1 cellular context compared by ENCODE assay signal in genomic region chr17:80002690-80003490, GRCh38.
TF ChIP-seq lines count a peak whose summit lies in the region.

No MANE protein-coding gene starts in this region.

TF ChIP-seq in HepG2, 621 proteins besides CTCF, POLR2A, EP300 and RAD21 (continued from another document and continues in another):
- no peak for TF ChIP-seq IRF9 (CRISPR knock-in tag; IDR thresholded peaks at IDR 0.05; ENCODE audit: borderline replicate concordance)
- peak; percentile 21; the same call in 1 of the 2 replicates for TF ChIP-seq ZNF501 (CRISPR knock-in tag; IDR thresholded peaks at IDR 0.05)
- peak; percentile 83; the same call in 1 of the 2 replicates for TF ChIP-seq GATAD2A (CRISPR knock-in tag; IDR thresholded peaks at IDR 0.05)
- no peak for TF ChIP-seq ZNF337 (CRISPR knock-in tag; IDR thresholded peaks at IDR 0.05; ENCODE audit: borderline replicate concordance, low read depth)
- TF ChIP-seq ZNF33B (CRISPR knock-in tag; IDR thresholded peaks at IDR 0.05), result no peak
- no peak for TF ChIP-seq AGO1 (IDR thresholded peaks at IDR 0.05; ENCODE audit: low read depth, low read length, poor library complexity, severe bottlenecking)
- TF ChIP-seq, protein P1, sequence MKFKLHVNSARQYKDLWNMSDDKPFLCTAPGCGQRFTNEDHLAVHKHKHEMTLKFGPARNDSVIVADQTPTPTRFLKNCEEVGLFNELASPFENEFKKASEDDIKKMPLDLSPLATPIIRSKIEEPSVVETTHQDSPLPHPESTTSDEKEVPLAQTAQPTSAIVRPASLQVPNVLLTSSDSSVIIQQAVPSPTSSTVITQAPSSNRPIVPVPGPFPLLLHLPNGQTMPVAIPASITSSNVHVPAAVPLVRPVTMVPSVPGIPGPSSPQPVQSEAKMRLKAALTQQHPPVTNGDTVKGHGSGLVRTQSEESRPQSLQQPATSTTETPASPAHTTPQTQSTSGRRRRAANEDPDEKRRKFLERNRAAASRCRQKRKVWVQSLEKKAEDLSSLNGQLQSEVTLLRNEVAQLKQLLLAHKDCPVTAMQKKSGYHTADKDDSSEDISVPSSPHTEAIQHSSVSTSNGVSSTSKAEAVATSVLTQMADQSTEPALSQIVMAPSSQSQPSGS (CRISPR knock-in tag; IDR thresholded peaks at IDR 0.05), result no peak
- no peak for TF ChIP-seq ATM (IDR thresholded peaks at IDR 0.05; ENCODE audit: borderline replicate concordance)
- TF ChIP-seq NCOR1 (IDR thresholded peaks at IDR 0.05; ENCODE audit: borderline replicate concordance, low read length), result no peak
- TF ChIP-seq, protein P2, sequence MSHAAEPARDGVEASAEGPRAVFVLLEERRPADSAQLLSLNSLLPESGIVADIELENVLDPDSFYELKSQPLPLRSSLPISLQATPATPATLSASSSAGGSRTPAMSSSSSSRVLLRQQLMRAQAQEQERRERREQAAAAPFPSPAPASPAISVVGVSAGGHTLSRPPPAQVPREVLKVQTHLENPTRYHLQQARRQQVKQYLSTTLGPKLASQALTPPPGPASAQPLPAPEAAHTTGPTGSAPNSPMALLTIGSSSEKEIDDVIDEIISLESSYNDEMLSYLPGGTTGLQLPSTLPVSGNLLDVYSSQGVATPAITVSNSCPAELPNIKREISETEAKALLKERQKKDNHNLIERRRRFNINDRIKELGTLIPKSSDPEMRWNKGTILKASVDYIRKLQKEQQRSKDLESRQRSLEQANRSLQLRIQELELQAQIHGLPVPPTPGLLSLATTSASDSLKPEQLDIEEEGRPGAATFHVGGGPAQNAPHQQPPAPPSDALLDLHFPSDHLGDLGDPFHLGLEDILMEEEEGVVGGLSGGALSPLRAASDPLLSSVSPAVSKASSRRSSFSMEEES (CRISPR knock-in tag; IDR thresholded peaks at IDR 0.05), result no peak
- no peak for TF ChIP-seq TBP (CRISPR knock-in tag; IDR thresholded peaks at IDR 0.05)
- TF ChIP-seq KLF13 (CRISPR knock-in tag; IDR thresholded peaks at IDR 0.05), result no peak
- no peak for TF ChIP-seq ZNF782 (CRISPR knock-in tag; IDR thresholded peaks at IDR 0.05; ENCODE audit: borderline replicate concordance)
- TF ChIP-seq ZFX (CRISPR knock-in tag; IDR thresholded peaks at IDR 0.05; ENCODE audit: low read depth), result no peak
- TF ChIP-seq ESRRA (CRISPR knock-in tag; IDR thresholded peaks at IDR 0.05; ENCODE audit: low read depth), result no peak
- TF ChIP-seq ZNF282 (IDR thresholded peaks at IDR 0.05; ENCODE audit: partially characterized antibody), result no peak
- TF ChIP-seq YEATS4 (CRISPR knock-in tag; IDR thresholded peaks at IDR 0.05; ENCODE audit: borderline replicate concordance), result no peak
- TF ChIP-seq RAD51 (IDR thresholded peaks at IDR 0.05; ENCODE audit: borderline replicate concordance), result no peak
- no peak for TF ChIP-seq ZNF207 (IDR thresholded peaks at IDR 0.05; ENCODE audit: borderline replicate concordance)
- no peak for TF ChIP-seq AHDC1 (CRISPR knock-in tag; IDR thresholded peaks at IDR 0.05; ENCODE audit: borderline replicate concordance)
- no peak for TF ChIP-seq ELF1 (CRISPR knock-in tag; IDR thresholded peaks at IDR 0.05)
- no peak for TF ChIP-seq ZNF773 (CRISPR knock-in tag; IDR thresholded peaks at IDR 0.05; ENCODE audit: borderline replicate concordance)
- no peak for TF ChIP-seq CAMTA2 (CRISPR knock-in tag; IDR thresholded peaks at IDR 0.05; ENCODE audit: borderline replicate concordance)
- TF ChIP-seq CCDC6 (CRISPR knock-in tag; IDR thresholded peaks at IDR 0.05), result no peak
- TF ChIP-seq KDM2A (CRISPR knock-in tag; IDR thresholded peaks at IDR 0.05; ENCODE audit: borderline replicate concordance, low read depth), result peak; percentile 37; the same call in 1 of the 2 replicates
- TF ChIP-seq ZNF607 (CRISPR knock-in tag; IDR thresholded peaks at IDR 0.05; ENCODE audit: borderline replicate concordance), result no peak
- TF ChIP-seq ZNF619 (CRISPR knock-in tag; IDR thresholded peaks at IDR 0.05), result no peak
- no peak for TF ChIP-seq SYNCRIP (IDR thresholded peaks at IDR 0.05; ENCODE audit: insufficient read depth, low read depth, low read length)
- TF ChIP-seq ZHX1 (CRISPR knock-in tag; IDR thresholded peaks at IDR 0.05; ENCODE audit: low read depth), result peak; percentile 81; the same call in 1 of the 2 replicates
- TF ChIP-seq ZNF724P (CRISPR knock-in tag; IDR thresholded peaks at IDR 0.05; ENCODE audit: borderline replicate concordance), result no peak
- 0 out of 2 replicates have a peak, but pooled peaks have one; percentile 10 for TF ChIP-seq RARA (CRISPR knock-in tag; IDR thresholded peaks at IDR 0.05)
- TF ChIP-seq ZNF143 (CRISPR knock-in tag; IDR thresholded peaks at IDR 0.05), result no peak
- TF ChIP-seq POGK (CRISPR knock-in tag; conservative IDR thresholded peaks at IDR 0.05), result no peak
- TF ChIP-seq, protein P3, sequence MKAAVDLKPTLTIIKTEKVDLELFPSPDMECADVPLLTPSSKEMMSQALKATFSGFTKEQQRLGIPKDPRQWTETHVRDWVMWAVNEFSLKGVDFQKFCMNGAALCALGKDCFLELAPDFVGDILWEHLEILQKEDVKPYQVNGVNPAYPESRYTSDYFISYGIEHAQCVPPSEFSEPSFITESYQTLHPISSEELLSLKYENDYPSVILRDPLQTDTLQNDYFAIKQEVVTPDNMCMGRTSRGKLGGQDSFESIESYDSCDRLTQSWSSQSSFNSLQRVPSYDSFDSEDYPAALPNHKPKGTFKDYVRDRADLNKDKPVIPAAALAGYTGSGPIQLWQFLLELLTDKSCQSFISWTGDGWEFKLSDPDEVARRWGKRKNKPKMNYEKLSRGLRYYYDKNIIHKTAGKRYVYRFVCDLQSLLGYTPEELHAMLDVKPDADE (CRISPR knock-in tag; IDR thresholded peaks at IDR 0.05), result no peak
- no peak for TF ChIP-seq ONECUT2 (CRISPR knock-in tag; IDR thresholded peaks at IDR 0.05)
- no peak for TF ChIP-seq ZNF772 (CRISPR knock-in tag; IDR thresholded peaks at IDR 0.05)
- no peak for TF ChIP-seq KLF11 (CRISPR knock-in tag; IDR thresholded peaks at IDR 0.05)
- no peak for TF ChIP-seq GTF3A (CRISPR knock-in tag; conservative IDR thresholded peaks at IDR 0.05)
- TF ChIP-seq MAFG (CRISPR knock-in tag; IDR thresholded peaks at IDR 0.05), result no peak
- TF ChIP-seq ZNF326 (CRISPR knock-in tag; IDR thresholded peaks at IDR 0.05; ENCODE audit: borderline replicate concordance), result no peak
- TF ChIP-seq NFIC (IDR thresholded peaks at IDR 0.05; ENCODE audit: low read length), result no peak
- no peak for TF ChIP-seq ZNF224 (CRISPR knock-in tag; IDR thresholded peaks at IDR 0.05)
- TF ChIP-seq ZNF24 (IDR thresholded peaks at IDR 0.05), result no peak
- TF ChIP-seq XRCC5 (optimal IDR thresholded peaks at IDR 0.05; ENCODE audit: low read length), result no peak
- TF ChIP-seq MIXL1 (CRISPR knock-in tag; IDR thresholded peaks at IDR 0.05), result no peak
- TF ChIP-seq FOXO1 (CRISPR knock-in tag; IDR thresholded peaks at IDR 0.05), result no peak
- TF ChIP-seq ZNF629 (CRISPR knock-in tag; conservative IDR thresholded peaks at IDR 0.05), result no peak
- TF ChIP-seq TEAD2 (CRISPR knock-in tag; IDR thresholded peaks at IDR 0.05), result no peak
- TF ChIP-seq SOX13 (IDR thresholded peaks at IDR 0.05), result no peak
- TF ChIP-seq SOX13 (CRISPR knock-in tag; conservative IDR thresholded peaks at IDR 0.05 in 1 of 2, IDR thresholded peaks at IDR 0.05 in 1 of 2), result peak in 1 of 2 experiments; percentile 27; a peak in 1 of 4 replicates
- no peak for TF ChIP-seq ZNF879 (CRISPR knock-in tag; IDR thresholded peaks at IDR 0.05)
- TF ChIP-seq, protein P4, sequence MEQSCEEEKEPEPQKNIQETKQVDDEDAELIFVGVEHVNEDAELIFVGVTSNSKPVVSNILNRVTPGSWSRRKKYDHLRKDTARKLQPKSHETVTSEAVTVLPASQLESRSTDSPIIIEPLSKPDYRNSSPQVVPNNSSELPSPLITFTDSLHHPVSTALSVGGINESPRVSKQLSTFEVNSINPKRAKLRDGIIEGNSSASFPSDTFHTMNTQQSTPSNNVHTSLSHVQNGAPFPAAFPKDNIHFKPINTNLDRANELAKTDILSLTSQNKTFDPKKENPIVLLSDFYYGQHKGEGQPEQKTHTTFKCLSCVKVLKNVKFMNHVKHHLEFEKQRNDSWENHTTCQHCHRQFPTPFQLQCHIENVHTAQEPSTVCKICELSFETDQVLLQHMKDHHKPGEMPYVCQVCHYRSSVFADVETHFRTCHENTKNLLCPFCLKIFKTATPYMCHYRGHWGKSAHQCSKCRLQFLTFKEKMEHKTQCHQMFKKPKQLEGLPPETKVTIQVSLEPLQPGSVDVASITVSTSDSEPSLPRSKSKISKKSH (CRISPR knock-in tag; IDR thresholded peaks at IDR 0.05; ENCODE audit: borderline replicate concordance), result 0 out of 2 replicates have a peak, but pooled peaks have one; percentile 39
